ENCODE assay signal across 24 cellular contexts in genomic region chr21:22346576-22346975, GRCh38.
"Had no signal": no experiment of that assay in that cellular context is flagged by ENCODE, and none has a peak within 500 bp of the region (broad histone marks: within the 10 kb centered on the region; RNA-seq: fewer than 3 reads in every experiment).

No MANE protein-coding gene starts in this region.

- DNase-seq: dermis blood vessel endothelial cell; dorsolateral prefrontal cortex; effector CD4-positive, alpha-beta T cell; effector memory CD4-positive, alpha-beta T cell; foreskin keratinocyte; heart left ventricle; hypothalamus; immature natural killer cell; left cardiac atrium; left lung; left ventricle myocardium superior; lower lobe of right lung; mesenchymal stem cell; mucosa of descending colon; naive B cell had no signal

- H3K27me3 ChIP-seq: dorsolateral prefrontal cortex, esophagus muscularis mucosa, foreskin keratinocyte, gastroesophageal sphincter, heart left ventricle, hepatocyte, left lung had no signal

- FAIRE-seq: colon, endothelial cell of umbilical vein, frontal cortex, islet of Langerhans, keratinocyte had no signal

- ATAC-seq: foreskin keratinocyte, gastroesophageal sphincter, heart left ventricle, left cardiac atrium, left lung, left ventricle myocardium superior, lower lobe of right lung, mucosa of descending colon had no signal

- H3K9me3 ChIP-seq: esophagus muscularis mucosa, gastroesophageal sphincter, lower lobe of right lung, mucosa of descending colon had no signal

- H3K36me3 ChIP-seq: esophagus muscularis mucosa, gastroesophageal sphincter, heart left ventricle, left lung, lower lobe of right lung had no signal

- H3K4me3 ChIP-seq: coronary artery, dorsolateral prefrontal cortex, esophagus muscularis mucosa, gastroesophageal sphincter, heart left ventricle, hepatocyte, left lung, lower lobe of right lung, mucosa of descending colon had no signal

- H3K4me1 ChIP-seq: esophagus muscularis mucosa, gastroesophageal sphincter, heart left ventricle, left lung, lower lobe of right lung had no signal
